12 cellular contexts compared by ENCODE assay signal in the genomic region with DNA sequence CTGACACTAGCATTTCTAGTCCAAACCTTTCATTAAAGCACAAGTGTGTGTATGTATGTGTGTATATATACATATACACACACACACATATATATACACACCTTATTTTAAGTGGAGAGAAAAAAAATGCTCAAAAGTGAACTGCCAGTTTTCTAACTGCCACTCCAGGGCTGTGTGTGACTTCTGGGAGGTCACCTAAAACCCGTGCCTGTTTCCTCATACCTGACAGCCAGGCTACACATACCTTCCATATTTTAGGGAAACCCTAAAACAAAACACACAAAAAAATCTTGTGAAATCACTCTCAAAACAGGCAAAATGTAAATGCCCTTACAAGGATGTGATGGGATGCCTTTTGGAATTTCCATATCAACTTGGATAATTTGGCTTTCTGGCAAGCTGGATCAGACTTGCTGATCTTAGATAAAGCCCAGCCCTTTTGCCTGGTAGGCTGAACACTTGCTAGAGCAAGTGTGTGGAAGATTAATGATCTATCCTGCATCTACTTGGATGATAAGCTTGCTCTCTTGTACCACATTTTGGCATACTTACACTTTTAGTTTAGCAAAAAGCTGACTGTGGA.
"Had no signal": no experiment of that assay in that cellular context is flagged by ENCODE, and none has a peak within 500 bp of the region (broad histone marks: within the 10 kb centered on the region; RNA-seq: fewer than 3 reads in every experiment).

No MANE protein-coding gene starts in this region.

- H3K27me3 ChIP-seq: sigmoid colon, spleen had no signal

- H3K9me3 ChIP-seq: sigmoid colon, spleen had no signal

- H3K36me3 ChIP-seq: sigmoid colon, spleen had no signal

- H2AFZ ChIP-seq: parathyroid adenoma had no signal

- H3K4me3 ChIP-seq: sigmoid colon, spleen had no signal

- H3K27ac ChIP-seq: parathyroid adenoma, sigmoid colon, spleen had no signal

- DNase-seq: activated CD4-positive, alpha-beta T cell treated with anti-CD3 and anti-CD28 coated beads, Interleukin-2, amount 50 U/mL, for 48 hours; activated naive CD4-positive, alpha-beta T cell treated with anti-CD3 and anti-CD28 coated beads, Interleukin-2, amount 50 U/mL, for 16 hours; caudate nucleus; naive B cell; sigmoid colon; spleen; stimulated activated naive CD8-positive, alpha-beta T cell treated with anti-CD3 and anti-CD28 coated beads, Interleukin-15, amount 100 ng/mL, for 72 hours had no signal

- H3K9ac ChIP-seq: parathyroid adenoma had no signal

- ATAC-seq: activated CD4-positive, CD25-positive, alpha-beta regulatory T cell treated with anti-CD3 and anti-CD28 coated beads, Interleukin-2, amount 50 U/mL, for 24 hours; stimulated activated naive CD8-positive, alpha-beta T cell treated with anti-CD3 and anti-CD28 coated beads, Interleukin-15, amount 100 ng/mL, for 72 hours had no signal

- H3K4me1 ChIP-seq: parathyroid adenoma had no signal

- FAIRE-seq: colon, endometrium, TTC549 had no signal
